ENCODE assay signal across 22 cellular contexts in genomic region chr9:85302860-85303779, GRCh38.
"Had no signal": no experiment of that assay in that cellular context is flagged by ENCODE, and none has a peak within 500 bp of the region (broad histone marks: within the 10 kb centered on the region; RNA-seq: fewer than 3 reads in every experiment).

No MANE protein-coding gene starts in this region.

- H3K9me3 ChIP-seq: sigmoid colon, thoracic aorta had no signal

- H3K36me3 ChIP-seq: brain microvascular endothelial cell, esophagus squamous epithelium, gastroesophageal sphincter, sigmoid colon, thoracic aorta, upper lobe of left lung had no signal

- H3K4me2 ChIP-seq: smooth muscle cell had no signal

- H3K27ac ChIP-seq: brain microvascular endothelial cell, esophagus squamous epithelium, gastroesophageal sphincter, sigmoid colon, thoracic aorta, upper lobe of left lung, VCaP had no signal

- H3K4me3 ChIP-seq: esophagus squamous epithelium, gastroesophageal sphincter, sigmoid colon, smooth muscle cell, thoracic aorta, upper lobe of left lung had no signal

- ATAC-seq: activated CD4-positive, CD25-positive, alpha-beta regulatory T cell treated with anti-CD3 and anti-CD28 coated beads, Interleukin-2, amount 50 U/mL, for 24 hours; gastroesophageal sphincter; natural killer cell treated with Interleukin-12 subunit alpha and Interleukin-12 subunit beta and Interleukin-15 and Interleukin-18, amount 100 ng/mL, for 72 hours had no signal

- H3K27me3 ChIP-seq: brain microvascular endothelial cell, esophagus squamous epithelium, gastroesophageal sphincter, sigmoid colon, upper lobe of left lung had no signal

- DNase-seq: activated CD4-positive, alpha-beta memory T cell treated with anti-CD3 and anti-CD28 coated beads, Interleukin-2, amount 10 ng/mL, durations not matched to agents 7 days and 5 days; activated CD4-positive, alpha-beta T cell treated with anti-CD3 and anti-CD28 coated beads, Interleukin-2, amount 10 ng/mL, durations not matched to agents 24 days and 14 days; activated gamma-delta T cell treated with Interleukin-2 at 50 U/mL for 16 hours; aorta; brain microvascular endothelial cell; central memory CD4-positive, alpha-beta T cell; esophagus squamous epithelium; head of caudate nucleus; islet precursor cell; left cardiac atrium; occipital lobe; sigmoid colon; stimulated activated CD4-positive, alpha-beta T cell treated with anti-CD3 and anti-CD28 coated beads, Interleukin-15, amount 100 ng/mL, for 24 hours; stimulated activated CD8-positive, alpha-beta memory T cell treated with anti-CD3 and anti-CD28 coated beads, Interleukin-4, amount 100 ng/mL, for 48 hours; stimulated activated naive CD4-positive, alpha-beta T cell; upper lobe of left lung had no signal

- H3K4me1 ChIP-seq: esophagus squamous epithelium, gastroesophageal sphincter, sigmoid colon, upper lobe of left lung had no signal
